ENCODE assay signal across 1 cellular context in genomic region chr19:38417544-38418506, GRCh38.
TF ChIP-seq lines count a peak whose summit lies in the region.

No MANE protein-coding gene starts in this region.

TF ChIP-seq in K562, 482 proteins besides CTCF, POLR2A, EP300 and RAD21 (continued from another document and continues in another):
- TF ChIP-seq PRDM10 (IDR thresholded peaks at IDR 0.05; ENCODE audit: partially characterized antibody) (peak; percentile 20), SIN3A (IDR thresholded peaks at IDR 0.05; ENCODE audit: borderline replicate concordance in 2 of 2, control insufficient read depth in 1 of 2, low read depth in 2 of 2, low read length in 2 of 2) (0 out of 4 replicates have a peak, but pooled peaks have one; percentile 36 to 40), ZFX (CRISPR knock-in tag; IDR thresholded peaks at IDR 0.05) (0 out of 2 replicates have a peak, but pooled peaks have one; percentile 33), MTA1 (IDR thresholded peaks at IDR 0.05; ENCODE audit: borderline replicate concordance) (peak; percentile 76; the same call in 1 of the 2 replicates), MAFF (IDR thresholded peaks at IDR 0.05; ENCODE audit: low read length) (no peak), CREM (IDR thresholded peaks at IDR 0.05; ENCODE audit: low read depth) (peak; percentile 82), CTBP1 (IDR thresholded peaks at IDR 0.05; ENCODE audit: borderline replicate concordance) (peak; percentile 71; the same call in 1 of the 2 replicates), ZNF354B (CRISPR knock-in tag; IDR thresholded peaks at IDR 0.05) (no peak), ZBED1 (IDR thresholded peaks at IDR 0.05) (0 out of 2 replicates have a peak, but pooled peaks have one; percentile 29), ZEB2 (IDR thresholded peaks at IDR 0.05) (peak; percentile 63; the same call in 1 of the 2 replicates), SMARCB1 (IDR thresholded peaks at IDR 0.05; ENCODE audit: insufficient read length, low read depth) (no peak), KDM4B (IDR thresholded peaks at IDR 0.05; ENCODE audit: borderline replicate concordance in 2 of 2, low read depth in 1 of 2) (0 out of 4 replicates have a peak, but pooled peaks of 1 of the 2 experiments have one; percentile 31), MTA3 (IDR thresholded peaks at IDR 0.05; ENCODE audit: borderline replicate concordance) (peak; percentile 75; the same call in 1 of the 2 replicates), TRIM28 (IDR thresholded peaks at IDR 0.05) (peak; percentile 40; the same call in 1 of the 2 replicates), ATF1 (CRISPR knock-in tag; IDR thresholded peaks at IDR 0.05) (peak; percentile 49; the same call in 1 of the 2 replicates), ATF1 (tag; IDR thresholded peaks at IDR 0.05) (peak; percentile 97), MXD1 (CRISPR knock-in tag; IDR thresholded peaks at IDR 0.05; ENCODE audit: borderline replicate concordance, poor library complexity, severe bottlenecking) (no peak), ATF3 (IDR thresholded peaks at IDR 0.05) (peak; percentile 95), ATF3 (CRISPR knock-in tag; conservative IDR thresholded peaks at IDR 0.05) (no peak), COPS2 (conservative IDR thresholded peaks at IDR 0.05) (no peak), HNRNPLL (IDR thresholded peaks at IDR 0.05; ENCODE audit: low read depth, low read length, poor library complexity, severe bottlenecking) (peak; percentile 62), MAX (CRISPR knock-in tag; IDR thresholded peaks at IDR 0.05) (peak; percentile 33; the same call in 1 of the 2 replicates), ZNF589 (CRISPR knock-in tag; IDR thresholded peaks at IDR 0.05; ENCODE audit: low read depth) (0 out of 2 replicates have a peak, but pooled peaks have one; percentile 37), ATF2 (CRISPR knock-in tag; IDR thresholded peaks at IDR 0.05) (peak; percentile 46; the same call in 1 of the 2 replicates), CC2D1A (IDR thresholded peaks at IDR 0.05) (peak; percentile 93), XRCC5 (IDR thresholded peaks at IDR 0.05; ENCODE audit: low read depth, low read length) (no peak), ETV1 (tag; conservative IDR thresholded peaks at IDR 0.05; ENCODE audit: low read depth) (peak; percentile 77), FOXK2 (conservative IDR thresholded peaks at IDR 0.05 in 1 of 2, IDR thresholded peaks at IDR 0.05 in 1 of 2; ENCODE audit: low read depth in 2 of 2) (peak; percentile 23 to 44; a peak in 2 of 4 replicates), ELF1 (tag; IDR thresholded peaks at IDR 0.05) (0 out of 2 replicates have a peak, but pooled peaks have one; percentile 38), KLF1 (tag; IDR thresholded peaks at IDR 0.05) (peak; percentile 47; the same call in 1 of the 2 replicates), HDAC3 (IDR thresholded peaks at IDR 0.05; ENCODE audit: borderline replicate concordance, partially characterized antibody) (no peak), GATA2 (CRISPR knock-in tag; IDR thresholded peaks at IDR 0.05) (no peak), ATF4 (CRISPR knock-in tag; IDR thresholded peaks at IDR 0.05) (no peak), THAP7 (CRISPR knock-in tag; IDR thresholded peaks at IDR 0.05) (no peak), ZHX1 (conservative IDR thresholded peaks at IDR 0.05; ENCODE audit: low read length) (no peak), CBFB (CRISPR knock-in tag; IDR thresholded peaks at IDR 0.05) (0 out of 2 replicates have a peak, but pooled peaks have one; percentile 31), PRMT5 (CRISPR knock-in tag; IDR thresholded peaks at IDR 0.05) (no peak), MEF2A (IDR thresholded peaks at IDR 0.05; ENCODE audit: control insufficient read depth, low read depth, low read length) (no peak), POLR3A (IDR thresholded peaks at IDR 0.05; ENCODE audit: borderline replicate concordance, extremely low read depth, insufficient read depth, insufficient read length) (no peak), ZNF12 (CRISPR knock-in tag; IDR thresholded peaks at IDR 0.05) (no peak), EHMT2 (IDR thresholded peaks at IDR 0.05) (0 out of 2 replicates have a peak, but pooled peaks have one; percentile 29), NCOA2 (IDR thresholded peaks at IDR 0.05; ENCODE audit: partially characterized antibody in 2 of 2) (no peak), ARID4B (CRISPR knock-in tag; IDR thresholded peaks at IDR 0.05) (peak; percentile 81), DLX4 (CRISPR knock-in tag; IDR thresholded peaks at IDR 0.05) (no peak), ZNF785 (CRISPR knock-in tag; IDR thresholded peaks at IDR 0.05) (no peak), CHD2 (IDR thresholded peaks at IDR 0.05; ENCODE audit: low read depth, low read length) (peak; percentile 15; the same call in 1 of the 2 replicates), ETS1 (conservative IDR thresholded peaks at IDR 0.05; ENCODE audit: control insufficient read depth, low read depth, low read length) (peak; percentile 56; the same call in 1 of the 2 replicates)
